Comparison of ENCODE assay signal across 26 cellular contexts in genomic region chr4:8150152-8151090, GRCh38. TPM values are rescaled to one million over a fixed set of nuclear protein-coding genes. Genes with fewer than 3 reads are reported as not detected.
DNase-seq lines count a peak whose midpoint lies in the region; ATAC-seq and TF ChIP-seq lines count a peak whose summit lies in the region.
"Had no signal": no experiment of that assay in that cellular context is flagged by ENCODE, and none has a peak within 500 bp of the region (broad histone marks: within the 10 kb centered on the region; RNA-seq: fewer than 3 reads in every experiment).

No MANE protein-coding gene starts in this region.

- H3K9ac ChIP-seq in BLaER1 (no peak overlapping the region), iPS-15b (ENCODE audit: low read depth, low read length) (peak overlapping the region; percentile 37)

- ATAC-seq in RWPE2 (ENCODE audit: low read depth): 0 out of 3 replicates have a peak, but pooled peaks have one; percentile 10
- peak in 3 of 4 donors; percentile 29 to 61 (median 34) for ATAC-seq in psoas muscle
- ATAC-seq in GM18873 (IDR thresholded peaks at IDR 0.05; ENCODE audit: low FRiP score, unreplicated experiment): no peak
- no peak for ATAC-seq in HG02798 (IDR thresholded peaks at IDR 0.05; ENCODE audit: poor library complexity, unreplicated experiment)

- peaks cover 6% of the 10 kb centered on the region; the same call in 1 of the 2 replicates for H4K20me1 ChIP-seq in BLaER1

- intact Hi-C loops in psoas muscle (cut with DNase I): no loop called here

- TF ChIP-seq CTCF in RWPE2 (IDR thresholded peaks at IDR 0.05; ENCODE audit: poor library complexity, severe bottlenecking) (no peak), psoas muscle (IDR thresholded peaks at IDR 0.05) (no peak)

- peak overlapping the region; percentile 20 for H3K4me2 ChIP-seq in BLaER1

- WGBS in psoas muscle, 3 donors: 65 to 82% (median 71%) methylated on average over 29 of the region's 29 CpGs

- no peak for DNase-seq in RWPE2 (ENCODE audit: low spot score)
- DNase-seq in psoas muscle: peak in 1 of 2 donors; percentile 70
- DNase-seq in COLO829 (ENCODE audit: low spot score): no peak
- DNase-seq: activated CD4-positive, CD25-positive, alpha-beta regulatory T cell treated with anti-CD3 and anti-CD28 coated beads, Interleukin-2, amount 50 U/mL, for 72 hours; activated CD8-positive, alpha-beta memory T cell treated with anti-CD3 and anti-CD28 coated beads for 24 hours; activated gamma-delta T cell treated with Interleukin-2 at 50 U/mL for 16 hours; activated T-cell treated with anti-CD3 and anti-CD28 coated beads, Interleukin-2, amount 50 U/mL, for 24 hours; brain microvascular endothelial cell; DMS 273 treated with DMSO at 0.1 percent for 48 hours; effector CD4-positive, alpha-beta T cell; erythroblast; islet precursor cell; NCI-H1092 treated with DMSO at 0.1 percent for 48 hours; NCI-H1930; NCI-H345; NCI-H82; SHP77 treated with DMSO at 0.1 percent for 48 hours; stimulated activated CD4-positive, alpha-beta T cell treated with anti-CD3 and anti-CD28 coated beads, Interleukin-1b, Interleukin-23, amount 100 ng/mL, for 48 hours had no signal

- H3K27me3 ChIP-seq in BLaER1 (no peaks in the 10 kb centered on the region), RWPE2 (ENCODE audit: insufficient read depth, poor library complexity, severe bottlenecking) (peaks cover 5% of the 10 kb centered on the region), iPS-15b (ENCODE audit: control insufficient read depth, insufficient read depth, low read length) (no peaks in the 10 kb centered on the region), psoas muscle (ENCODE audit: insufficient read depth in 3 of 3, low read length in 2 of 3) (no peaks in the 10 kb centered on the region)
- H3K27me3 ChIP-seq: adrenal gland had no signal

- H3K9me3 ChIP-seq in BLaER1: no peaks in the 10 kb centered on the region
- no peaks in the 10 kb centered on the region for H3K9me3 ChIP-seq in RWPE2 (ENCODE audit: severe bottlenecking)
- H3K9me3 ChIP-seq in iPS-15b (ENCODE audit: control insufficient read depth, insufficient read depth, low read length): no peaks in the 10 kb centered on the region
- H3K9me3 ChIP-seq in psoas muscle: no peaks in the 10 kb centered on the region
- H3K9me3 ChIP-seq: adrenal gland, suprapubic skin had no signal

- H3K27ac ChIP-seq in BLaER1 (no peak overlapping the region), RWPE2 (ENCODE audit: poor library complexity, severe bottlenecking) (no peak overlapping the region), psoas muscle (peak overlapping the region; percentile 85)
- H3K27ac ChIP-seq: adrenal gland, brain microvascular endothelial cell, skin epidermis, suprapubic skin had no signal

- H3K36me3 ChIP-seq in BLaER1 (no peaks in the 10 kb centered on the region), RWPE2 (ENCODE audit: low read depth) (no peaks in the 10 kb centered on the region), iPS-15b (ENCODE audit: control insufficient read depth, insufficient read depth, low read length) (no peaks in the 10 kb centered on the region), psoas muscle (ENCODE audit: insufficient read depth in 1 of 2, low read depth in 1 of 2) (peaks cover 0 to 10% of the 10 kb centered on the region in 2 donors)
- H3K36me3 ChIP-seq: adrenal gland, brain microvascular endothelial cell, suprapubic skin had no signal

- H3K4me3 ChIP-seq in BLaER1: no peak overlapping the region
- no peak overlapping the region for H3K4me3 ChIP-seq in RWPE2 (ENCODE audit: severe bottlenecking)
- H3K4me3 ChIP-seq in iPS-15b (ENCODE audit: low read depth, low read length): no peak overlapping the region
- H3K4me3 ChIP-seq in psoas muscle: no peak overlapping the region
- H3K4me3 ChIP-seq: adrenal gland, skin epidermis, suprapubic skin had no signal

- H3K4me1 ChIP-seq in BLaER1 (peaks cover 50% of the 10 kb centered on the region), RWPE2 (ENCODE audit: insufficient read depth, poor library complexity, severe bottlenecking) (no peaks in the 10 kb centered on the region), iPS-15b (ENCODE audit: control insufficient read depth, insufficient read depth, low read length) (no peaks in the 10 kb centered on the region), psoas muscle (peaks cover 26% of the 10 kb centered on the region)
- H3K4me1 ChIP-seq: suprapubic skin had no signal

RNA-seq across cellular contexts. Expression of gene ABLIM2, which starts 8.2 kb away (rescaled TPM):
- 100 to 1,000 TPM; 127 to 956 (median 461) TPM for total RNA-seq in psoas muscle
- 100 to 1,000 TPM in 2 of 3 donors, 10 to 100 TPM in 1; 82.2 to 295 (median 123) TPM for polyA plus RNA-seq in psoas muscle
- polyA plus RNA-seq: AG04450 had no signal

RNA-seq across cellular contexts. Expression of gene SH3TC1, which starts 48.7 kb away (rescaled TPM):
- 1 to 10 TPM; 4.6 to 7.9 (median 4.9) TPM for total RNA-seq in psoas muscle
- 1 to 10 TPM; 1.9 to 5.0 (median 4.0) TPM for polyA plus RNA-seq in psoas muscle

Comparison
In these comparisons a context has a peak if more than half of its experiments do, and no peak if none do; other contexts are left out.
1. ATAC-seq: peak in RWPE2 (single experiment) and psoas muscle (3 of 4); none in GM18873 (single experiment) and HG02798 (single experiment).